In the genomic region with DNA sequence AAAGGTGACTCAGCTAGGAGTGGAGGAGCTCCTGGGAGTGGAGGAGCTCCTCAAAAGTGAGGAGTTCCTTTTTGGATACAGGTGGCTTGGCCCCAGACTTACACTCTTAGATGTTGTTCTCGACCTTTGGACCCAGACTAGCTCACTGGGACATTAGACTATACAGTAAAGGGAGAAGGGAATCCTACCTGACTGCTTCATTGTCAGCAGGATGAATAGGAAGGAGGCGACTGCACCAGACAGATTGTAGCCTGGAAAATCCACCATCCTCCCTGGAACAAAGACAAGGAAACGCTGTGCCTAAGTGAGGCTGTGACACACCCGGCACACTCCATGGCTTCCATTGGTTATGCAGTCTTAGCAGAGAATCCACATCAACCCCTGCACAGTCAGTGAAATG, we compare ENCODE assay signal across 18 cellular contexts. TPM values are rescaled to one million over a fixed set of nuclear protein-coding genes. Genes with fewer than 3 reads are reported as not detected.
DNase-seq lines count a peak whose midpoint lies in the region; ATAC-seq and TF ChIP-seq lines count a peak whose summit lies in the region.
"Had no signal": no experiment of that assay in that cellular context is flagged by ENCODE, and none has a peak within 500 bp of the region (broad histone marks: within the 10 kb centered on the region; RNA-seq: fewer than 3 reads in every experiment).

A gene with protein sequence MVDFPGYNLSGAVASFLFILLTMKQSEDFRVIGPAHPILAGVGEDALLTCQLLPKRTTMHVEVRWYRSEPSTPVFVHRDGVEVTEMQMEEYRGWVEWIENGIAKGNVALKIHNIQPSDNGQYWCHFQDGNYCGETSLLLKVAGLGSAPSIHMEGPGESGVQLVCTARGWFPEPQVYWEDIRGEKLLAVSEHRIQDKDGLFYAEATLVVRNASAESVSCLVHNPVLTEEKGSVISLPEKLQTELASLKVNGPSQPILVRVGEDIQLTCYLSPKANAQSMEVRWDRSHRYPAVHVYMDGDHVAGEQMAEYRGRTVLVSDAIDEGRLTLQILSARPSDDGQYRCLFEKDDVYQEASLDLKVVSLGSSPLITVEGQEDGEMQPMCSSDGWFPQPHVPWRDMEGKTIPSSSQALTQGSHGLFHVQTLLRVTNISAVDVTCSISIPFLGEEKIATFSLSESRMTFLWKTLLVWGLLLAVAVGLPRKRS (minus strand): TSS at position 325 of the 400 bp plus-strand sequence. CDS start 58 bp downstream, at position 267.

- H3K27ac ChIP-seq in 22Rv1 = 0 out of 2 replicates have a peak within 1 kb of the TSS, but pooled peaks have one; percentile 32
- H3K27ac ChIP-seq in IMR-90 (ENCODE audit: insufficient read depth, low read length) = no peak within 1 kb of the TSS
- no peak within 1 kb of the TSS for H3K27ac ChIP-seq in caudate nucleus (ENCODE audit: low read depth, low read length)
- H3K27ac ChIP-seq: BLaER1, GM23248, HL-60 had no signal

- in situ Hi-C loops in IMR-90 (cut with MboI; ENCODE audit: low sequenced_read_pairs) (no loop called here), GM13976 (cut with MboI; ENCODE audit: low sequenced_read_pairs, unreplicated experiment) (no loop called here)

- no peak within 1 kb of the TSS for H3K23ac ChIP-seq in IMR-90 (ENCODE audit: low read depth, low read length)

- H3K4me2 ChIP-seq in IMR-90 (ENCODE audit: low read depth, low read length) = no peak within 1 kb of the TSS
- H3K4me2 ChIP-seq: BLaER1 had no signal

- peaks cover 3% of the 10 kb centered on the region; the same call in 1 of the 2 replicates for H3K9me1 ChIP-seq in IMR-90 (ENCODE audit: insufficient read depth, low read length)

- WGBS in IMR-90 (ENCODE audit: extremely low coverage in 2 of 2, insufficient read length in 1 of 2), 2 experiments = no CpG with 5 or more reads among the region's 4 CpGs

- no peak within 1 kb of the TSS for H2BK120ac ChIP-seq in IMR-90 (ENCODE audit: low read depth, low read length)

- no peak within 1 kb of the TSS for H2BK5ac ChIP-seq in IMR-90 (ENCODE audit: low read depth, low read length, poor library complexity, severe bottlenecking)

- ATAC-seq in IMR-90 (ENCODE audit: low read depth) = no peak
- peak; percentile 38 for ATAC-seq in WTC11
- ATAC-seq in mucosa of descending colon = peak; percentile 72
- ATAC-seq: GM12878 had no signal

- peaks cover 7% of the 10 kb centered on the region; the same call in 1 of the 2 replicates for H3K4me1 Mint-ChIP-seq in WTC11

- no peak for TF ChIP-seq POLR2A in IMR-90 (IDR thresholded peaks at IDR 0.05; ENCODE audit: low read depth, low read length)

- TF ChIP-seq CTCF in 22Rv1 (IDR thresholded peaks at IDR 0.05) (no peak), IMR-90 (conservative IDR thresholded peaks at IDR 0.05; ENCODE audit: low read depth, low read length) (no peak), WTC11 (IDR thresholded peaks at IDR 0.05) (no peak), mucosa of descending colon (IDR thresholded peaks at IDR 0.05) (no peak), GM13976 (IDR thresholded peaks at IDR 0.05; ENCODE audit: borderline replicate concordance, control extremely low read depth, extremely low read depth, insufficient read depth, missing control alignments) (no peak)

- no peak within 1 kb of the TSS for H3K9ac ChIP-seq in IMR-90 (ENCODE audit: low read depth, low read length)
- H3K9ac ChIP-seq: BLaER1, GM23248 had no signal

- CTCF ChIA-PET in IMR-90 (lab: Yijun Ruan, JAX) (no interaction called here), WTC11 (lab: Charles Lee) (interaction anchor here (1.1 to 1.5 kb wide), 2 partner anchors 162 to 285 kb away, joined by 3 to 4 read pairs; no protein-coding TSS in a partner anchor)

- no peaks in the 10 kb centered on the region for H3K9me3 Mint-ChIP-seq in WTC11
- H3K9me3 Mint-ChIP-seq: CD4-positive, CD25-positive, alpha-beta regulatory T cell had no signal

- H3K4me3 ChIP-seq in IMR-90 (ENCODE audit: insufficient read depth, low read depth, low read length) = no peak within 1 kb of the TSS
- no peak within 1 kb of the TSS for H3K4me3 ChIP-seq in mucosa of descending colon
- H3K4me3 ChIP-seq: BLaER1, GM12878, GM23248 had no signal

- no peak within 1 kb of the TSS for H2BK15ac ChIP-seq in IMR-90 (ENCODE audit: low read depth, low read length)

- peaks cover 40% of the 10 kb centered on the region for H3K27me3 ChIP-seq in IMR-90 (ENCODE audit: control insufficient read depth, insufficient read depth, low read length)
- H3K27me3 ChIP-seq: BLaER1 had no signal

- no peaks in the 10 kb centered on the region for H3K9me3 ChIP-seq in IMR-90 (ENCODE audit: control insufficient read depth, insufficient read depth, low read length)
- no peaks in the 10 kb centered on the region for H3K9me3 ChIP-seq in mucosa of descending colon
- H3K9me3 ChIP-seq: BLaER1 had no signal

- TF ChIP-seq RAD21 in IMR-90 (IDR thresholded peaks at IDR 0.05; ENCODE audit: low read length) = no peak

- no peaks in the 10 kb centered on the region for H4K20me1 ChIP-seq in IMR-90 (ENCODE audit: insufficient read depth, low read length)
- H4K20me1 ChIP-seq: BLaER1 had no signal

- intact Hi-C loops in IMR-90 (cut with micrococcal nuclease) = no loop called here
- intact Hi-C loops in mucosa of descending colon (cut with DNase I, micrococcal nuclease) = no loop called here

- no peak within 1 kb of the TSS for H2BK20ac ChIP-seq in IMR-90 (ENCODE audit: low read depth, low read length)

- H2AK9ac ChIP-seq in IMR-90 (replicated peaks; ENCODE audit: low read depth, low read length, poor library complexity) = no peak within 1 kb of the TSS

- no peaks in the 10 kb centered on the region for H3K79me1 ChIP-seq in IMR-90 (ENCODE audit: low read depth in 1 of 2, low read length in 2 of 2)

- H4K5ac ChIP-seq in IMR-90 (ENCODE audit: low read depth, low read length) = no peak within 1 kb of the TSS

- no peak within 1 kb of the TSS for H3K4me3 Mint-ChIP-seq in WTC11
- H3K4me3 Mint-ChIP-seq: CD4-positive, CD25-positive, alpha-beta regulatory T cell; H9 had no signal

- H3K4ac ChIP-seq in IMR-90 (ENCODE audit: low read depth, low read length) = no peak within 1 kb of the TSS

- H3K36me3 Mint-ChIP-seq in WTC11 = no peaks in the 10 kb centered on the region
- H3K36me3 Mint-ChIP-seq: CD4-positive, CD25-positive, alpha-beta regulatory T cell had no signal

- no peak within 1 kb of the TSS for H3K18ac ChIP-seq in IMR-90 (ENCODE audit: low read depth, low read length)

- H3K56ac ChIP-seq in IMR-90 (ENCODE audit: extremely low read depth, insufficient read depth, low read length) = no peak within 1 kb of the TSS

- H3K14ac ChIP-seq in IMR-90 (replicated peaks; ENCODE audit: low read depth, low read length) = no peak within 1 kb of the TSS

- no peak within 1 kb of the TSS for H4K8ac ChIP-seq in IMR-90 (ENCODE audit: low read depth in 2 of 2, low read length in 2 of 2)

- no peak within 1 kb of the TSS for H2AK5ac ChIP-seq in IMR-90 (ENCODE audit: low read depth, low read length)

- POLR2A ChIA-PET in IMR-90 (lab: Charles Lee; ENCODE audit: unreplicated experiment) (no interaction called here), WTC11 (lab: Charles Lee) (no interaction called here)

- H4K91ac ChIP-seq in IMR-90 (ENCODE audit: insufficient read depth, low read depth, low read length) = no peak within 1 kb of the TSS

- H3K27ac Mint-ChIP-seq in WTC11 = no peak within 1 kb of the TSS
- H3K27ac Mint-ChIP-seq: CD4-positive, CD25-positive, alpha-beta regulatory T cell; H9 had no signal

- dilution Hi-C loops in IMR-90 (cut with HindIII; ENCODE audit: low sequenced_read_pairs, unreplicated experiment) = no loop called here

- H3K36me3 ChIP-seq in IMR-90 (ENCODE audit: control insufficient read depth, insufficient read depth, low read length) = no peaks in the 10 kb centered on the region
- H3K36me3 ChIP-seq in mucosa of descending colon (ENCODE audit: low read depth) = no peaks in the 10 kb centered on the region
- H3K36me3 ChIP-seq: BLaER1 had no signal

- no peak for DNase-seq in IMR-90
- no peak for DNase-seq in WTC11 (ENCODE audit: low spot score)
- no peak for DNase-seq in mucosa of descending colon
- no peak for DNase-seq in caudate nucleus (lab: John Stamatoyannopoulos, UW)
- no peak for DNase-seq in GM13976 (ENCODE audit: low spot score)
- no peak for DNase-seq in NCI-H1694 treated with DMSO at 0.1 percent for 48 hours (lab: John Stamatoyannopoulos, UW)
- no peak for DNase-seq in activated gamma-delta T cell (lab: John Stamatoyannopoulos, UW)
- DNase-seq: 8988T; AML-193; CD4-positive, CD25-positive, alpha-beta regulatory T cell; DMS79; GM23248; H9 had no signal

- H3K4me1 ChIP-seq in IMR-90 (ENCODE audit: control insufficient read depth, insufficient read depth, low read length) (no peaks in the 10 kb centered on the region), mucosa of descending colon (ENCODE audit: low read depth) (peaks cover 4% of the 10 kb centered on the region)
- H3K4me1 ChIP-seq: BLaER1 had no signal

- peaks cover 11% of the 10 kb centered on the region for H3K27me3 Mint-ChIP-seq in WTC11 (ENCODE audit: low read depth)

- no TSS peak for BruUV-seq in IMR-90 (replicated peaks; lab: Mats Ljungman, UMichigan)

- H2AFZ ChIP-seq in IMR-90 (replicated peaks; ENCODE audit: low read length, poor library complexity) = peak within 1 kb of the TSS; percentile 72
- H2AFZ ChIP-seq: GM23248 had no signal

TF ChIP-seq in IMR-90, 13 proteins besides CTCF, POLR2A, EP300 and RAD21 (continues in another document):
- TF ChIP-seq RFX5 (IDR thresholded peaks at IDR 0.05; ENCODE audit: low read depth, low read length) = no peak
- TF ChIP-seq RCOR1 (IDR thresholded peaks at IDR 0.05; ENCODE audit: insufficient replicate concordance, low read length) = no peak

TF ChIP-seq in WTC11, 78 proteins besides CTCF, POLR2A, EP300 and RAD21:
- TF ChIP-seq ZNF219 (CRISPR knock-in tag; IDR thresholded peaks at IDR 0.05; ENCODE audit: borderline replicate concordance) (no peak), NFE2L1 (CRISPR knock-in tag; IDR thresholded peaks at IDR 0.05) (no peak)
TF ChIP-seq in WTC11: peak in this region for 0.

RNA-seq across cellular contexts. Expression of the gene that starts here (rescaled TPM):
- total RNA-seq in IMR-90 (2012; rRNA removed) (not detected in 2 replicates), WTC11 (2021) (not detected in 3 replicates), mucosa of descending colon (not detected)
- polyA plus RNA-seq in IMR-90 (2012; rRNA removed) = not detected in 2 replicates
- not detected in 2 replicates for polyA plus RNA-seq in IMR-90 (2012; cell fraction: cytosol; rRNA removed)
- polyA plus RNA-seq in IMR-90 (2012; cell fraction: nucleus; rRNA removed; ENCODE audit: low replicate concordance) = not detected in 2 replicates
- total RNA-seq: CD4-positive, CD25-positive, alpha-beta regulatory T cell; G401; GM23248; H9 had no signal
- polyA plus RNA-seq: CD4-positive, CD25-positive, alpha-beta regulatory T cell; GM23248 had no signal

Comparison
In these comparisons a context has a peak if more than half of its experiments do, and no peak if none do; other contexts are left out.
1. Peak in ATAC-seq in WTC11; RNA of the gene not detected or under 1 TPM.
2. Peak in ATAC-seq in mucosa of descending colon; RNA of the gene not detected or under 1 TPM.